In genomic region chr3:134325722-134326121, GRCh38 we compare ENCODE assay signal across 12 cellular contexts. TPM values are rescaled to one million over a fixed set of nuclear protein-coding genes. Genes with fewer than 3 reads are reported as not detected.
A peak's percentile ranks its signal among the peaks of the same experiment; 100 is the strongest.
DNase-seq lines count a peak whose midpoint lies in the region; TF ChIP-seq lines count a peak whose summit lies in the region.
"Had no signal": no experiment of that assay in that cellular context is flagged by ENCODE, and none has a peak within 500 bp of the region (broad histone marks: within the 10 kb centered on the region; RNA-seq: fewer than 3 reads in every experiment).

No MANE protein-coding gene starts in this region.

- no peak overlapping the region for H3K27ac ChIP-seq in H9 (ENCODE audit: insufficient read length, low read depth, low read length)
- peak overlapping the region; percentile 89 for H3K27ac ChIP-seq in brain microvascular endothelial cell
- H3K27ac ChIP-seq: BLaER1 had no signal

- DNase-seq in H9 (peak; percentile 27), brain microvascular endothelial cell (no peak), islet precursor cell (peak; percentile 53), progenitor cell of endocrine pancreas (ENCODE audit: low spot score, unreplicated experiment) (no peak), NOMO-1 treated with DMSO at 0.1 percent for 48 hours (lab: John Stamatoyannopoulos, UW; ENCODE audit: unreplicated experiment) (no peak), T-helper 9 cell (no peak)
- DNase-seq in activated CD4-positive, alpha-beta T cell treated with anti-CD3 and anti-CD28 coated beads, Interleukin-2, amount 10 ng/mL, durations not matched to agents 7 days and 5 days, result no peak
- DNase-seq: NCI-H1092 had no signal

- H2BK15ac ChIP-seq in H9 (ENCODE audit: low read depth, low read length), result no peak overlapping the region

- H3K56ac ChIP-seq in H9 (ENCODE audit: insufficient read length, low read depth, low read length), result no peak overlapping the region

- H3K36me3 Mint-ChIP-seq in H9 (ENCODE audit: insufficient read depth in 1 of 3, low read depth in 3 of 3), result no peaks in the 10 kb centered on the region; a peak in 1 of 7 replicates
- no peaks in the 10 kb centered on the region for H3K36me3 Mint-ChIP-seq in progenitor cell of endocrine pancreas (ENCODE audit: insufficient read depth)
- H3K36me3 Mint-ChIP-seq in activated CD4-positive, alpha-beta T cell treated with anti-CD3 and anti-CD28 coated beads, Interleukin-2, amount 10 ng/mL, durations not matched to agents 7 days and 5 days (ENCODE audit: low read depth), result no peaks in the 10 kb centered on the region

- peak overlapping the region; percentile 47 for H2BK12ac ChIP-seq in H9 (ENCODE audit: insufficient read length, low read depth, low read length)

- H2BK120ac ChIP-seq in H9 (ENCODE audit: low read depth, low read length, poor library complexity, severe bottlenecking), result peak overlapping the region; percentile 62

- no CpG with 5 or more reads among the region's 5 CpGs for WGBS in H9 (ENCODE audit: extremely low coverage, insufficient read length, low lambda C conversion rate)

- peaks cover 40 to 42% of the 10 kb centered on the region in 2 experiments for H3K4me1 Mint-ChIP-seq in H9
- peaks cover 6% of the 10 kb centered on the region for H3K4me1 Mint-ChIP-seq in progenitor cell of endocrine pancreas (ENCODE audit: low read depth)
- H3K4me1 Mint-ChIP-seq in activated CD4-positive, alpha-beta T cell treated with anti-CD3 and anti-CD28 coated beads, Interleukin-2, amount 10 ng/mL, durations not matched to agents 7 days and 5 days, result no peaks in the 10 kb centered on the region
- H3K4me1 Mint-ChIP-seq: central memory CD8-positive, alpha-beta T cell had no signal

- TF ChIP-seq CTCF in H9 (conservative IDR thresholded peaks at IDR 0.05), result no peak
- TF ChIP-seq CTCF in brain microvascular endothelial cell (IDR thresholded peaks at IDR 0.05; ENCODE audit: low read depth, low read length, missing control alignments), result no peak
- no peak for TF ChIP-seq CTCF in progenitor cell of endocrine pancreas (IDR thresholded peaks at IDR 0.05; ENCODE audit: unreplicated experiment)

- CTCF ChIA-PET in activated CD4-positive, alpha-beta T cell treated with anti-CD3 and anti-CD28 coated beads, Interleukin-2, amount 10 ng/mL, durations not matched to agents 7 days and 5 days (lab: Charles Lee), result interaction anchor here (0.6 kb wide), 1 partner anchor 18 kb away, joined by 3 read pairs; no protein-coding TSS in a partner anchor

- no peak overlapping the region for H2BK5ac ChIP-seq in H9 (ENCODE audit: insufficient read length, low read length)

- no peak overlapping the region for H3K23ac ChIP-seq in H9 (ENCODE audit: insufficient read length, low read depth, low read length)

- H3K27me3 ChIP-seq in H9 (ENCODE audit: insufficient read depth, low read length), result no peaks in the 10 kb centered on the region
- no peaks in the 10 kb centered on the region for H3K27me3 ChIP-seq in brain microvascular endothelial cell (replicated peaks)
- H3K27me3 ChIP-seq in skeletal muscle satellite cell (ENCODE audit: control insufficient read depth, insufficient read depth, low read length), result no peaks in the 10 kb centered on the region
- H3K27me3 ChIP-seq: BLaER1 had no signal

- peak overlapping the region; percentile 32 for H2BK20ac ChIP-seq in H9 (ENCODE audit: low read depth, low read length, poor library complexity, severe bottlenecking)

- POLR2A ChIA-PET in activated CD4-positive, alpha-beta T cell treated with anti-CD3 and anti-CD28 coated beads, Interleukin-2, amount 10 ng/mL, durations not matched to agents 7 days and 5 days (lab: Charles Lee), result no interaction called here

- H3K14ac ChIP-seq in H9 (ENCODE audit: insufficient read depth, low read length), result peak overlapping the region; percentile 84

- H3K4me3 Mint-ChIP-seq in H9 (no peak overlapping the region), progenitor cell of endocrine pancreas (ENCODE audit: low read depth) (no peak overlapping the region)
- H3K4me3 Mint-ChIP-seq in activated CD4-positive, alpha-beta T cell treated with anti-CD3 and anti-CD28 coated beads, Interleukin-2, amount 10 ng/mL, durations not matched to agents 7 days and 5 days, result no peak overlapping the region
- H3K4me3 Mint-ChIP-seq: central memory CD8-positive, alpha-beta T cell had no signal

- H4K8ac ChIP-seq in H9 (replicated peaks; ENCODE audit: insufficient read length, low read depth, low read length), result no peak overlapping the region

- H3K4ac ChIP-seq in H9 (ENCODE audit: low read depth, low read length), result peak overlapping the region; percentile 62; the same call in 1 of the 2 replicates

- H3K27ac Mint-ChIP-seq in H9 (peak overlapping the region in 1 of 3 experiments; percentile 96; a peak in 2 of 7 replicates), progenitor cell of endocrine pancreas (no peak overlapping the region)
- H3K27ac Mint-ChIP-seq in activated CD4-positive, alpha-beta T cell treated with anti-CD3 and anti-CD28 coated beads, Interleukin-2, amount 10 ng/mL, durations not matched to agents 7 days and 5 days, result no peak overlapping the region
- H3K27ac Mint-ChIP-seq: activated T-helper 2 cell treated with anti-CD3 and anti-CD28 coated beads, Interferon-gamma antibody, Interleukin-2, Interleukin-4, amounts not matched to agents 10 μg/mL and 5 μg/mL and 100 μg/mL, durations not matched to agents 14 hours and 24 hours and 36 hours had no signal

- H3K79me1 ChIP-seq in H9 (ENCODE audit: insufficient read depth, low read depth, low read length, poor library complexity, severe bottlenecking), result no peaks in the 10 kb centered on the region

- H2AFZ ChIP-seq in H9 (ENCODE audit: low read length), result no peak overlapping the region

- H3K79me2 ChIP-seq in H9 (ENCODE audit: insufficient read depth, low read length), result no peaks in the 10 kb centered on the region

- peaks cover 17% of the 10 kb centered on the region; the same call in 1 of the 2 replicates for H3K4me1 ChIP-seq in H9 (ENCODE audit: insufficient read depth, low read length)
- H3K4me1 ChIP-seq in skeletal muscle satellite cell (ENCODE audit: control insufficient read depth, insufficient read depth, low read length), result peaks cover 61% of the 10 kb centered on the region

- H3K23me2 ChIP-seq in H9 (ENCODE audit: insufficient read length, low read depth, low read length, poor library complexity, severe bottlenecking), result no peaks in the 10 kb centered on the region

- H3K9ac ChIP-seq in H9 (ENCODE audit: extremely low read depth, insufficient read length, low read length) (no peak overlapping the region), skeletal muscle satellite cell (ENCODE audit: low read depth, low read length) (peak overlapping the region; percentile 72)
- H3K9ac ChIP-seq: BLaER1 had no signal

- H3K9me3 Mint-ChIP-seq in H9 (no peaks in the 10 kb centered on the region), progenitor cell of endocrine pancreas (ENCODE audit: low read depth) (no peaks in the 10 kb centered on the region)
- H3K9me3 Mint-ChIP-seq in activated CD4-positive, alpha-beta T cell treated with anti-CD3 and anti-CD28 coated beads, Interleukin-2, amount 10 ng/mL, durations not matched to agents 7 days and 5 days, result no peaks in the 10 kb centered on the region
- H3K9me3 Mint-ChIP-seq: activated T-helper 2 cell treated with anti-CD3 and anti-CD28 coated beads, Interferon-gamma antibody, Interleukin-2, Interleukin-4, amounts not matched to agents 10 μg/mL and 5 μg/mL and 100 μg/mL, durations not matched to agents 14 hours and 24 hours and 36 hours; central memory CD8-positive, alpha-beta T cell had no signal

- H3K4me2 ChIP-seq in H9 (ENCODE audit: insufficient read depth, insufficient read length, low read length), result no peak overlapping the region
- H3K4me2 ChIP-seq in skeletal muscle satellite cell (ENCODE audit: low read length), result no peak overlapping the region
- H3K4me2 ChIP-seq: BLaER1 had no signal

- H4K5ac ChIP-seq in H9 (ENCODE audit: insufficient read length, low read depth, low read length), result no peak overlapping the region

- H3K36me3 ChIP-seq in brain microvascular endothelial cell (replicated peaks) (no peaks in the 10 kb centered on the region), skeletal muscle satellite cell (ENCODE audit: insufficient read depth, low read length) (no peaks in the 10 kb centered on the region)
- H3K36me3 ChIP-seq: BLaER1 had no signal

- H3K4me3 ChIP-seq in brain microvascular endothelial cell (ENCODE audit: low read depth, low read length) (no peak overlapping the region), skeletal muscle satellite cell (ENCODE audit: low read length) (no peak overlapping the region)
- H3K4me3 ChIP-seq: BLaER1 had no signal

- peak overlapping the region; percentile 33 for H3K18ac ChIP-seq in H9 (ENCODE audit: insufficient read length, low read depth, low read length)

- peaks cover 4% of the 10 kb centered on the region for H3K27me3 Mint-ChIP-seq in H9 (ENCODE audit: low read depth)
- peaks cover 9% of the 10 kb centered on the region for H3K27me3 Mint-ChIP-seq in progenitor cell of endocrine pancreas
- H3K27me3 Mint-ChIP-seq in activated CD4-positive, alpha-beta T cell treated with anti-CD3 and anti-CD28 coated beads, Interleukin-2, amount 10 ng/mL, durations not matched to agents 7 days and 5 days, result peaks cover 17% of the 10 kb centered on the region

- in situ Hi-C loops in brain microvascular endothelial cell (cut with HindIII; ENCODE audit: low pct_ligation_motif_present, low sequenced_read_pairs), result no loop called here

- no peak overlapping the region for H4K91ac ChIP-seq in H9 (ENCODE audit: insufficient read length, low read depth, low read length)

- H4K20me1 ChIP-seq in H9 (ENCODE audit: control insufficient read depth, insufficient read depth, insufficient read length), result no peaks in the 10 kb centered on the region
- H4K20me1 ChIP-seq: BLaER1 had no signal

- no peak overlapping the region for H2AK5ac ChIP-seq in H9 (ENCODE audit: insufficient read length, low read length)

- H3T11ph ChIP-seq in H9 (ENCODE audit: low read length), result no peak overlapping the region

- H3K9me3 ChIP-seq in H9 (ENCODE audit: control insufficient read depth, low read depth, low read length) (no peaks in the 10 kb centered on the region), skeletal muscle satellite cell (replicated peaks; ENCODE audit: low read length) (no peaks in the 10 kb centered on the region)
- H3K9me3 ChIP-seq: BLaER1 had no signal

RNA-seq across cellular contexts. Expression of gene AMOTL2, which starts 48.5 kb away (rescaled TPM):
- 30.9 and 35.3 TPM in 2 replicates for total RNA-seq in H9 (2021)
- total RNA-seq in skeletal muscle satellite cell (2012; rRNA removed), result 40.8 and 77.5 TPM in 2 replicates
- total RNA-seq in progenitor cell of endocrine pancreas, result 93.2 and 94.4 TPM in 2 replicates
- not detected for total RNA-seq in activated CD4-positive, alpha-beta T cell treated with anti-CD3 and anti-CD28 coated beads, Interleukin-2, amount 10 ng/mL, durations not matched to agents 7 days and 5 days
- total RNA-seq: activated T-helper 2 cell treated with anti-CD3 and anti-CD28 coated beads, Interferon-gamma antibody, Interleukin-2, Interleukin-4, amounts not matched to agents 10 μg/mL and 5 μg/mL and 100 μg/mL, durations not matched to agents 14 hours and 24 hours and 36 hours had no signal

Comparison
In these comparisons a context has a peak if more than half of its experiments do, and no peak if none do; other contexts are left out.
1. DNase-seq: peak in H9 (single experiment) and islet precursor cell (single experiment); none in brain microvascular endothelial cell (single experiment), progenitor cell of endocrine pancreas (single experiment), NOMO-1 treated with DMSO at 0.1 percent for 48 hours (single experiment), activated CD4-positive, alpha-beta T cell treated with anti-CD3 and anti-CD28 coated beads, Interleukin-2, amount 10 ng/mL, durations not matched to agents 7 days and 5 days (single experiment) and T-helper 9 cell (single experiment).
2. RNA of gene AMOTL2, which starts 48.5 kb away (total RNA-seq): 93.2 to 94.4 TPM in progenitor cell of endocrine pancreas and 30.9 to 35.3 TPM in H9; not detected in activated CD4-positive, alpha-beta T cell treated with anti-CD3 and anti-CD28 coated beads, Interleukin-2, amount 10 ng/mL, durations not matched to agents 7 days and 5 days; every median in the first group is over 10 times any median in the second.